ENCODE assay signal across 24 cellular contexts in the genomic region with DNA sequence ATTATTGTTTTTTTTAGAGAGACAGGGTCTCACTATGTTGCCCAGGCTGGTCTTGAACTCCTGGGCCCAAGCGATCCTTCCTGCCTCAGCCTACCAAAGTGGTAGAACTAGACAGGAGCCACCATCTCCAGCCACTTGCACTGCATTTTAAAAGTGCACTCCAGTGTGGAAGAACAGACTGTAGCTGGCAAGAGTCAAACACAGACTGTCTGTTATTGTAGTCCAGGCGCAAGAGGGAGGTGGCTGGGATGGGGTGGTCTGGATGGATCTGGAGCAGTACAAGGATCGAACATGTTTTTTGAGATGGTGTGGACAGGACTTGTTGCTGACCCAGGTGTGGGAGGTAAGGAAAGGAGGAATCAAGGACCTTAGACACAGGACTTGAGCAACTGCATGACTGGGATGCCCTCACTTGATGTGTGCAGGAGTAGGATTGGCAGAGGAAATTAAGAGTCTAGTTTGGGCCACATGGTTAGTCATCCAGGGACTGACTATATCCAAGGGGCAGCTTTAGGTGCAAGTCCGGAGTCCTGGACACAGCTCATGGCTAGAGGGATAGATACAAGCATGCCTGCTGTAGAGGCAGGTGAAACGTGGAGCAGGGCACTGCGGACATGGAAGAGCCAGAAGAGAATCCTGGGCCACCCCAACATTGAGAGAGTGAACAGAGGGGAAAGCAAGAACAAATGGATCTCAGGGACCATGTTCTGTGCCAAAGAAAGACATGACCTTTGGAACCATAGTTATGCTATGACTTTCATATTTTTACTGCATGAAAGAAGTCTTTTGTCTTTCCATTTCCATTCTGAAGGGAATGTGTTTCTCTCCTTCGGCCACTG. TPM values are rescaled to one million over a fixed set of nuclear protein-coding genes. Genes with fewer than 3 reads are reported as not detected.
A peak's percentile ranks its signal among the peaks of the same experiment; 100 is the strongest.
DNase-seq lines count a peak whose midpoint lies in the region; TF ChIP-seq lines count a peak whose summit lies in the region.
"Had no signal": no experiment of that assay in that cellular context is flagged by ENCODE, and none has a peak within 500 bp of the region (broad histone marks: within the 10 kb centered on the region; RNA-seq: fewer than 3 reads in every experiment).

No MANE protein-coding gene starts in this region.

- H3K27me3 ChIP-seq in BLaER1 (no peaks in the 10 kb centered on the region), colonic mucosa (no peaks in the 10 kb centered on the region), neural progenitor cell (peaks cover 5% of the 10 kb centered on the region), SK-N-SH (ENCODE audit: insufficient read depth) (no peaks in the 10 kb centered on the region)
- H3K27me3 ChIP-seq: esophagus muscularis mucosa, Peyer's patch, SJSA1 had no signal

- H3K4me1 Mint-ChIP-seq in Calu3 (ENCODE audit: low read depth, unreplicated experiment) = peaks cover 47% of the 10 kb centered on the region
- H3K4me1 Mint-ChIP-seq in neural progenitor cell = peaks cover 15% of the 10 kb centered on the region

- H3K9ac ChIP-seq in BLaER1 (no peak overlapping the region), colonic mucosa (ENCODE audit: low read depth in 2 of 2, low read length in 2 of 2) (peak overlapping the region in 1 of 2 donors; percentile 59), neural progenitor cell (no peak overlapping the region), SK-N-SH (no peak overlapping the region)

- TF ChIP-seq CTCF in Calu3 (IDR thresholded peaks at IDR 0.05; ENCODE audit: unreplicated experiment) = no peak
- no peak for TF ChIP-seq CTCF in colonic mucosa (IDR thresholded peaks at IDR 0.05)
- no peak for TF ChIP-seq CTCF in neural progenitor cell (IDR thresholded peaks at IDR 0.05)
- TF ChIP-seq CTCF in SK-N-SH (IDR thresholded peaks at IDR 0.05) = no peak
- no peak for TF ChIP-seq CTCF in GM13977 (IDR thresholded peaks at IDR 0.05; ENCODE audit: extremely low read depth, insufficient read depth, missing control alignments)

- no peak for TF ChIP-seq RAD21 in SK-N-SH (IDR thresholded peaks at IDR 0.05; ENCODE audit: low read length)

- H2AFZ ChIP-seq in neural progenitor cell (replicated peaks) (no peak overlapping the region), SK-N-SH (ENCODE audit: low read depth) (no peak overlapping the region)

- DNase-seq in Calu3 = no peak
- no peak for DNase-seq in colonic mucosa
- DNase-seq in neural progenitor cell (ENCODE audit: low spot score) = no peak
- DNase-seq in SK-N-SH = no peak
- no peak for DNase-seq in NCI-H1092 (lab: John Stamatoyannopoulos, UW)
- no peak for DNase-seq in GM13977 (ENCODE audit: low spot score)
- no peak for DNase-seq in DMS79 (lab: John Stamatoyannopoulos, UW)
- DNase-seq: activated gamma-delta T cell treated with Interleukin-2 at 50 U/mL for 16 hours; effector CD8-positive, alpha-beta T cell; kidney; mesendoderm; NCI-H1105 treated with DMSO at 0.1 percent for 48 hours; NCI-H2081 treated with DMSO at 0.1 percent for 48 hours; NCI-H446 treated with DMSO at 0.1 percent for 48 hours; stimulated activated CD4-positive, alpha-beta T cell treated with anti-CD3 and anti-CD28 coated beads, Interleukin-4, amount 100 ng/mL, for 24 hours; stimulated activated naive CD8-positive, alpha-beta T cell treated with anti-CD3 and anti-CD28 coated beads, Interleukin-15, amount 100 ng/mL, for 72 hours; T-helper 9 cell had no signal

- no peak for TF ChIP-seq EP300 in SK-N-SH (IDR thresholded peaks at IDR 0.05; ENCODE audit: borderline replicate concordance in 1 of 2, low read depth in 1 of 2, low read length in 1 of 2)

- POLR2A ChIA-PET in SK-N-SH (lab: Yijun Ruan, JAX) = no interaction called here

- H3K4me2 ChIP-seq in BLaER1 (0 out of 2 replicates have a peak overlapping the region, but pooled peaks have one; percentile 90), neural progenitor cell (no peak overlapping the region), SK-N-SH (no peak overlapping the region)

- H3K9me3 ChIP-seq in BLaER1 (no peaks in the 10 kb centered on the region), colonic mucosa (no peaks in the 10 kb centered on the region), neural progenitor cell (ENCODE audit: low read depth) (no peaks in the 10 kb centered on the region), SK-N-SH (no peaks in the 10 kb centered on the region)
- H3K9me3 ChIP-seq: esophagus muscularis mucosa, HAP-1, Peyer's patch, SJSA1 had no signal

- H3K4me1 ChIP-seq in BLaER1 = peaks cover 57% of the 10 kb centered on the region
- H3K4me1 ChIP-seq in colonic mucosa = peaks cover 3% of the 10 kb centered on the region
- H3K4me1 ChIP-seq in neural progenitor cell = no peaks in the 10 kb centered on the region
- peaks cover 0 to 10% of the 10 kb centered on the region in 2 experiments; a peak in 1 of 4 replicates for H3K4me1 ChIP-seq in SK-N-SH (ENCODE audit: control insufficient read depth in 1 of 2, insufficient read depth in 2 of 2, low read depth in 1 of 2, low read length in 1 of 2)
- H3K4me1 ChIP-seq: HAP-1 had no signal

- H3K36me3 ChIP-seq in BLaER1 (no peaks in the 10 kb centered on the region), colonic mucosa (no peaks in the 10 kb centered on the region), neural progenitor cell (no peaks in the 10 kb centered on the region), SK-N-SH (replicated peaks in 1 of 2; ENCODE audit: control insufficient read depth in 1 of 2, insufficient read depth in 2 of 2, low read length in 1 of 2) (no peaks in the 10 kb centered on the region)
- H3K36me3 ChIP-seq: esophagus muscularis mucosa, HAP-1, Peyer's patch, SJSA1 had no signal

- peak overlapping the region; percentile 10; the same call in 1 of the 2 replicates for H3K27ac ChIP-seq in BLaER1
- H3K27ac ChIP-seq in colonic mucosa = peak overlapping the region; percentile 39
- no peak overlapping the region for H3K27ac ChIP-seq in neural progenitor cell
- H3K27ac ChIP-seq in SK-N-SH (ENCODE audit: low read depth in 2 of 2, low read length in 1 of 2) = no peak overlapping the region
- H3K27ac ChIP-seq: esophagus muscularis mucosa, SJSA1 had no signal

- no peaks in the 10 kb centered on the region for H3K9me2 ChIP-seq in SK-N-SH

- CTCF ChIA-PET in Calu3 (lab: Charles Lee) (interaction anchor here (0.6 to 5.5 kb wide), 5 partner anchors 42 to 194 kb away, joined by 3 to 146 read pairs (median 13); a partner anchor contains a TSS), SK-N-SH (lab: Yijun Ruan, JAX) (interaction anchor here (0.6 to 9.7 kb wide), 9 partner anchors 11 to 125 kb away, joined by 3 to 443 read pairs (median 18); a partner anchor contains a TSS)

- WGBS in SK-N-SH (ENCODE audit: low lambda C conversion rate) = 88% methylated on average over 7 of the region's 7 CpGs

- H4K20me1 ChIP-seq in BLaER1 = no peaks in the 10 kb centered on the region
- no peaks in the 10 kb centered on the region for H4K20me1 ChIP-seq in neural progenitor cell (ENCODE audit: low read depth)
- no peaks in the 10 kb centered on the region for H4K20me1 ChIP-seq in SK-N-SH (ENCODE audit: insufficient read depth)

- in situ Hi-C loops in GM13977 (cut with MboI; ENCODE audit: low pct_unique_long_range_greater_than_20kb, low sequenced_read_pairs, unreplicated experiment) = loop anchor here (10.0 kb wide), 1 partner anchor 65 kb away; no protein-coding TSS in a partner anchor

- peak overlapping the region; percentile 57 for H3K27ac Mint-ChIP-seq in Calu3 (ENCODE audit: unreplicated experiment)
- peak overlapping the region; percentile 32 for H3K27ac Mint-ChIP-seq in neural progenitor cell
- H3K27ac Mint-ChIP-seq: progenitor cell of endocrine pancreas had no signal

- intact Hi-C loops in Calu3 (cut with micrococcal nuclease; ENCODE audit: unreplicated experiment) (loop anchor here (1.0 to 5.0 kb wide), 3 partner anchors 42 to 67 kb away; a partner anchor contains a TSS), colonic mucosa (cut with DNase I) (loop anchor here (2.0 to 5.0 kb wide), 3 partner anchors 43 to 67 kb away; a partner anchor contains a TSS)

- H3K36me3 Mint-ChIP-seq in Calu3 (ENCODE audit: insufficient read depth, unreplicated experiment) = peaks cover 21% of the 10 kb centered on the region
- no peaks in the 10 kb centered on the region for H3K36me3 Mint-ChIP-seq in neural progenitor cell

- H3K9me3 Mint-ChIP-seq in Calu3 (ENCODE audit: low read depth, unreplicated experiment) (no peaks in the 10 kb centered on the region), neural progenitor cell (no peaks in the 10 kb centered on the region)
- H3K9me3 Mint-ChIP-seq: nephron; stimulated activated naive CD8-positive, alpha-beta T cell treated with anti-CD3 and anti-CD28 coated beads, Interleukin-15, amount 100 ng/mL, for 72 hours had no signal

- peak overlapping the region; percentile 7 for H3K4me3 Mint-ChIP-seq in Calu3 (ENCODE audit: low read depth, unreplicated experiment)
- no peak overlapping the region for H3K4me3 Mint-ChIP-seq in neural progenitor cell
- H3K4me3 Mint-ChIP-seq: nephron had no signal

- H3K27me3 Mint-ChIP-seq in Calu3 (ENCODE audit: unreplicated experiment) = no peaks in the 10 kb centered on the region
- H3K27me3 Mint-ChIP-seq in neural progenitor cell (ENCODE audit: insufficient read depth, low read depth) = peaks cover 6% of the 10 kb centered on the region
- H3K27me3 Mint-ChIP-seq: stimulated activated naive CD8-positive, alpha-beta T cell treated with anti-CD3 and anti-CD28 coated beads, Interleukin-15, amount 100 ng/mL, for 72 hours had no signal

- no TSS peak for BruUV-seq in Calu3 (replicated peaks; lab: Mats Ljungman, UMichigan)

- H3K79me2 ChIP-seq in neural progenitor cell (ENCODE audit: low read depth) (no peaks in the 10 kb centered on the region), SK-N-SH (ENCODE audit: insufficient read depth) (no peaks in the 10 kb centered on the region)

- H3F3A ChIP-seq in neural progenitor cell (ENCODE audit: low read depth) (no peaks in the 10 kb centered on the region), SK-N-SH (replicated peaks; ENCODE audit: insufficient read depth) (peaks cover 4% of the 10 kb centered on the region)

- no peak overlapping the region for H3K4me3 ChIP-seq in BLaER1
- H3K4me3 ChIP-seq in colonic mucosa = no peak overlapping the region
- no peak overlapping the region for H3K4me3 ChIP-seq in neural progenitor cell
- no peak overlapping the region for H3K4me3 ChIP-seq in SK-N-SH (ENCODE audit: low read depth in 2 of 2, low read length in 1 of 2)
- H3K4me3 ChIP-seq: esophagus muscularis mucosa, HAP-1, Peyer's patch, SJSA1 had no signal

TF ChIP-seq in SK-N-SH, 30 proteins besides CTCF, POLR2A, EP300 and RAD21:
- TF ChIP-seq EZH2phosphoT487 (IDR thresholded peaks at IDR 0.05; ENCODE audit: borderline replicate concordance, low read depth) (no peak), GATA2 (CRISPR knock-in tag; IDR thresholded peaks at IDR 0.05) (no peak), TAF1 (IDR thresholded peaks at IDR 0.05; ENCODE audit: borderline replicate concordance, low read depth, low read length) (no peak), RCOR1 (IDR thresholded peaks at IDR 0.05; ENCODE audit: low read length) (no peak)

RNA-seq across cellular contexts. Expression of a gene that starts 42.0 kb away (rescaled TPM):
- total RNA-seq in Calu3 (2022) (110 and 122 TPM in 2 replicates), colonic mucosa (10 to 100 TPM; 30.5 to 37.6 TPM), neural progenitor cell (ENCODE audit: low replicate concordance) (24.9 and 36.6 TPM in 2 replicates)
- 2.6 and 3.8 TPM in 2 replicates for polyA plus RNA-seq in SK-N-SH (2012; rRNA removed)
- 4.0 and 5.0 TPM in 2 replicates for polyA plus RNA-seq in SK-N-SH (2012; cell fraction: cytosol; rRNA removed)
- polyA plus RNA-seq in SK-N-SH (2012; cell fraction: nucleus; rRNA removed) = 5.6 and 9.0 TPM in 2 replicates

Comparison
In these comparisons a context has a peak if more than half of its experiments do, and no peak if none do; other contexts are left out.
1. H3K27ac ChIP-seq: peak in BLaER1 (single experiment) and colonic mucosa (single experiment); none in neural progenitor cell (single experiment) and SK-N-SH (0 of 2).